Comparison of ENCODE assay signal across 6 cellular contexts in genomic region chr12:6970096-6970527, GRCh38. TPM values are rescaled to one million over a fixed set of nuclear protein-coding genes. Genes with fewer than 3 reads are reported as not detected.
DNase-seq lines count a peak whose midpoint lies in the region; ATAC-seq, FAIRE-seq and TF ChIP-seq lines count a peak whose summit lies in the region.

No MANE protein-coding gene starts in this region.

- H3K9me3 ChIP-seq in CD4-positive, CD25-positive, alpha-beta regulatory T cell (ENCODE audit: control insufficient read depth in 2 of 2, low read length in 2 of 2), result no peaks in the 10 kb centered on the region
- H3K9me3 ChIP-seq in pancreas, result no peaks in the 10 kb centered on the region

- FAIRE-seq in pancreas (lab: Jason Lieb, UNC), result no peak

- peak overlapping the region; percentile 99 for H3K4me3 ChIP-seq in CD4-positive, CD25-positive, alpha-beta regulatory T cell (ENCODE audit: low read depth, low read length)
- H3K4me3 ChIP-seq in pancreas, result peak overlapping the region; percentile 74 to 97 (median 85)

- DNase-seq in CD4-positive, CD25-positive, alpha-beta regulatory T cell, result peak in 1 of 3 donors; percentile 16
- DNase-seq in chondrocyte (ENCODE audit: low spot score) (no peak), pancreas (peak in 3 of 6 donors; percentile 53 to 75 (median 65)), NAMALWA (ENCODE audit: low spot score) (no peak)

- no peaks in the 10 kb centered on the region for H3K27me3 Mint-ChIP-seq in CD4-positive, CD25-positive, alpha-beta regulatory T cell
- no peaks in the 10 kb centered on the region for H3K27me3 Mint-ChIP-seq in chondrocyte (ENCODE audit: low read depth)

- TF ChIP-seq CTCF in chondrocyte (IDR thresholded peaks at IDR 0.05), result no peak
- TF ChIP-seq CTCF in pancreas (IDR thresholded peaks at IDR 0.05), result no peak

- no peaks in the 10 kb centered on the region for H3K9me3 Mint-ChIP-seq in CD4-positive, CD25-positive, alpha-beta regulatory T cell
- no peaks in the 10 kb centered on the region for H3K9me3 Mint-ChIP-seq in chondrocyte (ENCODE audit: low read depth)

- peaks cover 17 to 50% (median 41%) of the 10 kb centered on the region in 4 donors for H3K4me1 Mint-ChIP-seq in CD4-positive, CD25-positive, alpha-beta regulatory T cell
- peaks cover 33% of the 10 kb centered on the region for H3K4me1 Mint-ChIP-seq in chondrocyte (ENCODE audit: low read depth)

- peaks cover 25% of the 10 kb centered on the region for H3K4me1 ChIP-seq in CD4-positive, CD25-positive, alpha-beta regulatory T cell (ENCODE audit: control insufficient read depth, insufficient read depth, low read length, poor library complexity, severe bottlenecking)
- peaks cover 27 to 44% (median 30%) of the 10 kb centered on the region in 3 donors for H3K4me1 ChIP-seq in pancreas

- H3K27ac ChIP-seq in CD4-positive, CD25-positive, alpha-beta regulatory T cell (ENCODE audit: insufficient read depth, low read length, poor library complexity, severe bottlenecking), result peak overlapping the region; percentile 90
- peak overlapping the region; percentile 82 to 88 (median 85) for H3K27ac ChIP-seq in pancreas

- H3K36me3 Mint-ChIP-seq in CD4-positive, CD25-positive, alpha-beta regulatory T cell, result peaks cover 20% of the 10 kb centered on the region
- peaks cover 15% of the 10 kb centered on the region for H3K36me3 Mint-ChIP-seq in chondrocyte (ENCODE audit: low read depth)

- H3K4me3 Mint-ChIP-seq in CD4-positive, CD25-positive, alpha-beta regulatory T cell, result peak overlapping the region; percentile 96 to 100 (median 100)
- H3K4me3 Mint-ChIP-seq in chondrocyte (ENCODE audit: unreplicated experiment), result peak overlapping the region; percentile 100

- intact Hi-C loops in pancreas (cut with DNase I), result no loop called here

- no peaks in the 10 kb centered on the region for H3K27me3 ChIP-seq in CD4-positive, CD25-positive, alpha-beta regulatory T cell (ENCODE audit: control insufficient read depth, insufficient read depth, low read length)
- H3K27me3 ChIP-seq in pancreas, result no peaks in the 10 kb centered on the region

- WGBS in pancreas, 2 donors, result 0 to 1% methylated on average over 29 to 31 of the region's 31 CpGs

- H3K27ac Mint-ChIP-seq in CD4-positive, CD25-positive, alpha-beta regulatory T cell, result peak overlapping the region; percentile 26 to 100 (median 99)
- peak overlapping the region; percentile 100 for H3K27ac Mint-ChIP-seq in chondrocyte (ENCODE audit: unreplicated experiment)

- peak in 1 of 2 donors; percentile 0 for ATAC-seq in CD4-positive, CD25-positive, alpha-beta regulatory T cell (ENCODE audit: low read depth in 2 of 2)
- ATAC-seq in HG03135 (IDR thresholded peaks at IDR 0.05; ENCODE audit: unreplicated experiment) (peak; percentile 32), pancreas (peak; percentile 18 to 46 (median 38)), HG03280 (IDR thresholded peaks at IDR 0.05; ENCODE audit: unreplicated experiment) (no peak)

- peaks cover 53% of the 10 kb centered on the region for H3K36me3 ChIP-seq in CD4-positive, CD25-positive, alpha-beta regulatory T cell (ENCODE audit: control insufficient read depth, insufficient read depth, low read length)
- H3K36me3 ChIP-seq in pancreas, result peaks cover 0 to 15% (median 4%) of the 10 kb centered on the region in 3 donors

RNA-seq across cellular contexts. Expression of gene PHB2, which starts 0.4 kb away (rescaled TPM):
- 134 TPM for total RNA-seq in CD4-positive, CD25-positive, alpha-beta regulatory T cell
- 100 to 1,000 TPM; 118 to 134 (median 125) TPM for polyA plus RNA-seq in CD4-positive, CD25-positive, alpha-beta regulatory T cell
- 129 to 135 TPM (median 129 TPM) in 3 replicates for total RNA-seq in chondrocyte
- total RNA-seq in pancreas, result 100 to 1,000 TPM in 3 of 6 donors, 10 to 100 TPM in 3; 79.7 to 139 (median 101) TPM
- polyA plus RNA-seq in pancreas, result 10 to 100 TPM; 74.7 to 91.9 TPM

RNA-seq across cellular contexts. Expression of gene EMG1, which starts 0.6 kb away (rescaled TPM):
- total RNA-seq in CD4-positive, CD25-positive, alpha-beta regulatory T cell, result 44.1 TPM
- polyA plus RNA-seq in CD4-positive, CD25-positive, alpha-beta regulatory T cell, result 10 to 100 TPM; 71.8 to 89.4 (median 79.4) TPM
- total RNA-seq in chondrocyte (25.0 to 35.1 TPM (median 26.5 TPM) in 3 replicates), pancreas (10 to 100 TPM in 5 of 6 donors, 1 to 10 TPM in 1; 8.9 to 20.2 (median 17.0) TPM)
- 10 to 100 TPM in 1 of 2 donors, 1 to 10 TPM in 1; 9.4 to 12.9 TPM for polyA plus RNA-seq in pancreas

RNA-seq across cellular contexts. Expression of gene PTPN6, which starts 19.0 kb away (rescaled TPM):
- total RNA-seq in CD4-positive, CD25-positive, alpha-beta regulatory T cell, result 174 TPM
- polyA plus RNA-seq in CD4-positive, CD25-positive, alpha-beta regulatory T cell, result 100 to 1,000 TPM; 261 to 321 (median 291) TPM
- total RNA-seq in chondrocyte (0.51 to 0.65 TPM in 2 of 3 replicates, not detected in the other), pancreas (10 to 100 TPM; 13.3 to 37.9 (median 17.8) TPM)
- 10 to 100 TPM; 48.7 to 53.1 TPM for polyA plus RNA-seq in pancreas

RNA-seq across cellular contexts. Expression of gene C12orf57, which starts 26.3 kb away (rescaled TPM):
- 186 TPM for total RNA-seq in CD4-positive, CD25-positive, alpha-beta regulatory T cell
- 100 to 1,000 TPM; 310 to 410 (median 340) TPM for polyA plus RNA-seq in CD4-positive, CD25-positive, alpha-beta regulatory T cell
- 230 to 244 TPM (median 233 TPM) in 3 replicates for total RNA-seq in chondrocyte
- 100 to 1,000 TPM in 2 of 6 donors, 10 to 100 TPM in 4; 86.8 to 154 (median 97.6) TPM for total RNA-seq in pancreas
- 100 to 1,000 TPM; 176 to 314 TPM for polyA plus RNA-seq in pancreas

RNA-seq across cellular contexts. Expression of gene RNU7-1, which starts 26.5 kb away (rescaled TPM):
- total RNA-seq in CD4-positive, CD25-positive, alpha-beta regulatory T cell, result not detected
- not detected for polyA plus RNA-seq in CD4-positive, CD25-positive, alpha-beta regulatory T cell
- total RNA-seq in chondrocyte (not detected in 3 replicates), pancreas (not detected)
- polyA plus RNA-seq in pancreas, result not detected
